In the genomic region with DNA sequence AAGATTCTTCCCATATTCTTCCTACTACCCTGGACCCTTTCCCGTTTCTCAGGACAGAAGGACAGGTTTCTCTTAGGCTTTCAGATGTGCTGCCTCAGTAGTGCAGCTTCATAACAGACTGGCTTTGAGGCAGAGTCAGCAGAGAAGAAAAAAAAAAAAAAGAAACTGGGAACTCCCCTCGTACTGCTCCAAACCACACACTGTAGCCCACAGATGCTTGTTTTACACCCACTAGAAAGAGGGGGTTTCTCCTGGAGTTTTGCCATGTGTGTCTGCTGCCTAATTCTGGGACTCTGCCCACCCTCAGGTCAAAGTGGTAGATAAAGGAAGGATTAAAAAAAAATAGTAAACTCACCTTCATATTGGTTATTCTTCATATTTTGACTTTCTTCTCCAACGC, we compare ENCODE assay signal across 1 cellular context.
TF ChIP-seq lines count a peak whose summit lies in the region.

No MANE protein-coding gene starts in this region.

TF ChIP-seq in GM12878, 131 proteins besides CTCF, POLR2A, EP300 and RAD21 (continued from another document and continues in another):
- TF ChIP-seq, protein P1, sequence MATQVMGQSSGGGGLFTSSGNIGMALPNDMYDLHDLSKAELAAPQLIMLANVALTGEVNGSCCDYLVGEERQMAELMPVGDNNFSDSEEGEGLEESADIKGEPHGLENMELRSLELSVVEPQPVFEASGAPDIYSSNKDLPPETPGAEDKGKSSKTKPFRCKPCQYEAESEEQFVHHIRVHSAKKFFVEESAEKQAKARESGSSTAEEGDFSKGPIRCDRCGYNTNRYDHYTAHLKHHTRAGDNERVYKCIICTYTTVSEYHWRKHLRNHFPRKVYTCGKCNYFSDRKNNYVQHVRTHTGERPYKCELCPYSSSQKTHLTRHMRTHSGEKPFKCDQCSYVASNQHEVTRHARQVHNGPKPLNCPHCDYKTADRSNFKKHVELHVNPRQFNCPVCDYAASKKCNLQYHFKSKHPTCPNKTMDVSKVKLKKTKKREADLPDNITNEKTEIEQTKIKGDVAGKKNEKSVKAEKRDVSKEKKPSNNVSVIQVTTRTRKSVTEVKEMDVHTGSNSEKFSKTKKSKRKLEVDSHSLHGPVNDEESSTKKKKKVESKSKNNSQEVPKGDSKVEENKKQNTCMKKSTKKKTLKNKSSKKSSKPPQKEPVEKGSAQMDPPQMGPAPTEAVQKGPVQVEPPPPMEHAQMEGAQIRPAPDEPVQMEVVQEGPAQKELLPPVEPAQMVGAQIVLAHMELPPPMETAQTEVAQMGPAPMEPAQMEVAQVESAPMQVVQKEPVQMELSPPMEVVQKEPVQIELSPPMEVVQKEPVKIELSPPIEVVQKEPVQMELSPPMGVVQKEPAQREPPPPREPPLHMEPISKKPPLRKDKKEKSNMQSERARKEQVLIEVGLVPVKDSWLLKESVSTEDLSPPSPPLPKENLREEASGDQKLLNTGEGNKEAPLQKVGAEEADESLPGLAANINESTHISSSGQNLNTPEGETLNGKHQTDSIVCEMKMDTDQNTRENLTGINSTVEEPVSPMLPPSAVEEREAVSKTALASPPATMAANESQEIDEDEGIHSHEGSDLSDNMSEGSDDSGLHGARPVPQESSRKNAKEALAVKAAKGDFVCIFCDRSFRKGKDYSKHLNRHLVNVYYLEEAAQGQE (IDR thresholded peaks at IDR 0.05; ENCODE audit: low read depth, low read length) = no peak
- no peak for TF ChIP-seq SMAD1 (IDR thresholded peaks at IDR 0.05; ENCODE audit: low read depth, partially characterized antibody)
- TF ChIP-seq MYC (IDR thresholded peaks at IDR 0.05; ENCODE audit: insufficient read depth, insufficient read length, insufficient replicate concordance, low read length, severe bottlenecking) = no peak
- TF ChIP-seq, protein P2, sequence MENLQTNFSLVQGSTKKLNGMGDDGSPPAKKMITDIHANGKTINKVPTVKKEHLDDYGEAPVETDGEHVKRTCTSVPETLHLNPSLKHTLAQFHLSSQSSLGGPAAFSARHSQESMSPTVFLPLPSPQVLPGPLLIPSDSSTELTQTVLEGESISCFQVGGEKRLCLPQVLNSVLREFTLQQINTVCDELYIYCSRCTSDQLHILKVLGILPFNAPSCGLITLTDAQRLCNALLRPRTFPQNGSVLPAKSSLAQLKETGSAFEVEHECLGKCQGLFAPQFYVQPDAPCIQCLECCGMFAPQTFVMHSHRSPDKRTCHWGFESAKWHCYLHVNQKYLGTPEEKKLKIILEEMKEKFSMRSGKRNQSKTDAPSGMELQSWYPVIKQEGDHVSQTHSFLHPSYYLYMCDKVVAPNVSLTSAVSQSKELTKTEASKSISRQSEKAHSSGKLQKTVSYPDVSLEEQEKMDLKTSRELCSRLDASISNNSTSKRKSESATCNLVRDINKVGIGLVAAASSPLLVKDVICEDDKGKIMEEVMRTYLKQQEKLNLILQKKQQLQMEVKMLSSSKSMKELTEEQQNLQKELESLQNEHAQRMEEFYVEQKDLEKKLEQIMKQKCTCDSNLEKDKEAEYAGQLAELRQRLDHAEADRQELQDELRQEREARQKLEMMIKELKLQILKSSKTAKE (IDR thresholded peaks at IDR 0.05; ENCODE audit: low read depth, poor library complexity, severe bottlenecking) = peak; percentile 14
- TF ChIP-seq SPI1 (IDR thresholded peaks at IDR 0.05; ENCODE audit: borderline replicate concordance, insufficient read depth, low read depth, low read length) = no peak
- peak; percentile 45; the same call in 1 of the 2 replicates for TF ChIP-seq FOXM1 (IDR thresholded peaks at IDR 0.05; ENCODE audit: low read depth, low read length)
- no peak for TF ChIP-seq ZNF274 (IDR thresholded peaks at IDR 0.05; ENCODE audit: insufficient read depth, insufficient read length)
- no peak for TF ChIP-seq RAD51 (IDR thresholded peaks at IDR 0.05)
- TF ChIP-seq BACH1 (IDR thresholded peaks at IDR 0.05; ENCODE audit: borderline replicate concordance) = no peak
- TF ChIP-seq, protein P3, sequence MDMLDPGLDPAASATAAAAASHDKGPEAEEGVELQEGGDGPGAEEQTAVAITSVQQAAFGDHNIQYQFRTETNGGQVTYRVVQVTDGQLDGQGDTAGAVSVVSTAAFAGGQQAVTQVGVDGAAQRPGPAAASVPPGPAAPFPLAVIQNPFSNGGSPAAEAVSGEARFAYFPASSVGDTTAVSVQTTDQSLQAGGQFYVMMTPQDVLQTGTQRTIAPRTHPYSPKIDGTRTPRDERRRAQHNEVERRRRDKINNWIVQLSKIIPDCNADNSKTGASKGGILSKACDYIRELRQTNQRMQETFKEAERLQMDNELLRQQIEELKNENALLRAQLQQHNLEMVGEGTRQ (IDR thresholded peaks at IDR 0.05; ENCODE audit: borderline replicate concordance, low read depth, low read length) = no peak
- TF ChIP-seq EGR1 (IDR thresholded peaks at IDR 0.05; ENCODE audit: borderline replicate concordance in 1 of 2, low read depth in 2 of 2, low read length in 2 of 2) = no peak
- peak; percentile 97 for TF ChIP-seq RUNX3 (IDR thresholded peaks at IDR 0.05; ENCODE audit: low read length)
- no peak for TF ChIP-seq STAT3 (IDR thresholded peaks at IDR 0.05; ENCODE audit: low read depth, low read length)
- peak; percentile 98 for TF ChIP-seq ZNF384 (IDR thresholded peaks at IDR 0.05; ENCODE audit: borderline replicate concordance, low read depth, low read length)
- TF ChIP-seq, protein P4, sequence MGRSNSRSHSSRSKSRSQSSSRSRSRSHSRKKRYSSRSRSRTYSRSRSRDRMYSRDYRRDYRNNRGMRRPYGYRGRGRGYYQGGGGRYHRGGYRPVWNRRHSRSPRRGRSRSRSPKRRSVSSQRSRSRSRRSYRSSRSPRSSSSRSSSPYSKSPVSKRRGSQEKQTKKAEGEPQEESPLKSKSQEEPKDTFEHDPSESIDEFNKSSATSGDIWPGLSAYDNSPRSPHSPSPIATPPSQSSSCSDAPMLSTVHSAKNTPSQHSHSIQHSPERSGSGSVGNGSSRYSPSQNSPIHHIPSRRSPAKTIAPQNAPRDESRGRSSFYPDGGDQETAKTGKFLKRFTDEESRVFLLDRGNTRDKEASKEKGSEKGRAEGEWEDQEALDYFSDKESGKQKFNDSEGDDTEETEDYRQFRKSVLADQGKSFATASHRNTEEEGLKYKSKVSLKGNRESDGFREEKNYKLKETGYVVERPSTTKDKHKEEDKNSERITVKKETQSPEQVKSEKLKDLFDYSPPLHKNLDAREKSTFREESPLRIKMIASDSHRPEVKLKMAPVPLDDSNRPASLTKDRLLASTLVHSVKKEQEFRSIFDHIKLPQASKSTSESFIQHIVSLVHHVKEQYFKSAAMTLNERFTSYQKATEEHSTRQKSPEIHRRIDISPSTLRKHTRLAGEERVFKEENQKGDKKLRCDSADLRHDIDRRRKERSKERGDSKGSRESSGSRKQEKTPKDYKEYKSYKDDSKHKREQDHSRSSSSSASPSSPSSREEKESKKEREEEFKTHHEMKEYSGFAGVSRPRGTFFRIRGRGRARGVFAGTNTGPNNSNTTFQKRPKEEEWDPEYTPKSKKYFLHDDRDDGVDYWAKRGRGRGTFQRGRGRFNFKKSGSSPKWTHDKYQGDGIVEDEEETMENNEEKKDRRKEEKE (IDR thresholded peaks at IDR 0.05) = no peak
- TF ChIP-seq EZH2 (IDR thresholded peaks at IDR 0.05; ENCODE audit: borderline replicate concordance, control insufficient read depth, low read depth, low read length) = no peak
- peak; percentile 27; the same call in 1 of the 2 replicates for TF ChIP-seq MTA2 (IDR thresholded peaks at IDR 0.05; ENCODE audit: low read depth)
- TF ChIP-seq, protein P5, sequence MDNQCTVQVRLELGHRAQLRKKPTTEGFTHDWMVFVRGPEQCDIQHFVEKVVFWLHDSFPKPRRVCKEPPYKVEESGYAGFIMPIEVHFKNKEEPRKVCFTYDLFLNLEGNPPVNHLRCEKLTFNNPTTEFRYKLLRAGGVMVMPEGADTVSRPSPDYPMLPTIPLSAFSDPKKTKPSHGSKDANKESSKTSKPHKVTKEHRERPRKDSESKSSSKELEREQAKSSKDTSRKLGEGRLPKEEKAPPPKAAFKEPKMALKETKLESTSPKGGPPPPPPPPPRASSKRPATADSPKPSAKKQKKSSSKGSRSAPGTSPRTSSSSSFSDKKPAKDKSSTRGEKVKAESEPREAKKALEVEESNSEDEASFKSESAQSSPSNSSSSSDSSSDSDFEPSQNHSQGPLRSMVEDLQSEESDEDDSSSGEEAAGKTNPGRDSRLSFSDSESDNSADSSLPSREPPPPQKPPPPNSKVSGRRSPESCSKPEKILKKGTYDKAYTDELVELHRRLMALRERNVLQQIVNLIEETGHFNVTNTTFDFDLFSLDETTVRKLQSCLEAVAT (IDR thresholded peaks at IDR 0.05) = peak; percentile 41; the same call in 1 of the 2 replicates
- TF ChIP-seq, protein P6, sequence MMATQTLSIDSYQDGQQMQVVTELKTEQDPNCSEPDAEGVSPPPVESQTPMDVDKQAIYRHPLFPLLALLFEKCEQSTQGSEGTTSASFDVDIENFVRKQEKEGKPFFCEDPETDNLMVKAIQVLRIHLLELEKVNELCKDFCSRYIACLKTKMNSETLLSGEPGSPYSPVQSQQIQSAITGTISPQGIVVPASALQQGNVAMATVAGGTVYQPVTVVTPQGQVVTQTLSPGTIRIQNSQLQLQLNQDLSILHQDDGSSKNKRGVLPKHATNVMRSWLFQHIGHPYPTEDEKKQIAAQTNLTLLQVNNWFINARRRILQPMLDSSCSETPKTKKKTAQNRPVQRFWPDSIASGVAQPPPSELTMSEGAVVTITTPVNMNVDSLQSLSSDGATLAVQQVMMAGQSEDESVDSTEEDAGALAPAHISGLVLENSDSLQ (IDR thresholded peaks at IDR 0.05) = no peak
- TF ChIP-seq SIN3A (IDR thresholded peaks at IDR 0.05; ENCODE audit: low read depth, low read length) = no peak
- no peak for TF ChIP-seq WRNIP1 (IDR thresholded peaks at IDR 0.05; ENCODE audit: borderline replicate concordance, low read depth, low read length)
- TF ChIP-seq BMI1 (IDR thresholded peaks at IDR 0.05; ENCODE audit: borderline replicate concordance) = no peak
- TF ChIP-seq MEF2B (IDR thresholded peaks at IDR 0.05; ENCODE audit: partially characterized antibody, poor library complexity, severe bottlenecking) = no peak
- peak; percentile 35; the same call in 1 of the 2 replicates for TF ChIP-seq MEF2A (IDR thresholded peaks at IDR 0.05; ENCODE audit: insufficient read depth, low read depth, low read length)
- TF ChIP-seq, protein P7, sequence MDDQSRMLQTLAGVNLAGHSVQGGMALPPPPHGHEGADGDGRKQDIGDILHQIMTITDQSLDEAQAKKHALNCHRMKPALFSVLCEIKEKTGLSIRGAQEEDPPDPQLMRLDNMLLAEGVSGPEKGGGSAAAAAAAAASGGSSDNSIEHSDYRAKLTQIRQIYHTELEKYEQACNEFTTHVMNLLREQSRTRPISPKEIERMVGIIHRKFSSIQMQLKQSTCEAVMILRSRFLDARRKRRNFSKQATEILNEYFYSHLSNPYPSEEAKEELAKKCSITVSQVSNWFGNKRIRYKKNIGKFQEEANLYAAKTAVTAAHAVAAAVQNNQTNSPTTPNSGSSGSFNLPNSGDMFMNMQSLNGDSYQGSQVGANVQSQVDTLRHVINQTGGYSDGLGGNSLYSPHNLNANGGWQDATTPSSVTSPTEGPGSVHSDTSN (IDR thresholded peaks at IDR 0.05; ENCODE audit: insufficient replicate concordance, low read depth, low read length) = no peak
- no peak; the same call in 1 of the 2 replicates for TF ChIP-seq CREM (IDR thresholded peaks at IDR 0.05; ENCODE audit: low read depth)
- TF ChIP-seq SMC3 (IDR thresholded peaks at IDR 0.05; ENCODE audit: borderline replicate concordance, low read length) = no peak; the same call in 1 of the 2 replicates
- TF ChIP-seq PAX5 (IDR thresholded peaks at IDR 0.05; ENCODE audit: borderline replicate concordance, low read depth, low read length) = peak; percentile 70; the same call in 1 of the 2 replicates
- no peak for TF ChIP-seq HCFC1 (IDR thresholded peaks at IDR 0.05; ENCODE audit: low read length)
- TF ChIP-seq ZNF207 (IDR thresholded peaks at IDR 0.05; ENCODE audit: borderline replicate concordance) = no peak
- TF ChIP-seq, protein P8, sequence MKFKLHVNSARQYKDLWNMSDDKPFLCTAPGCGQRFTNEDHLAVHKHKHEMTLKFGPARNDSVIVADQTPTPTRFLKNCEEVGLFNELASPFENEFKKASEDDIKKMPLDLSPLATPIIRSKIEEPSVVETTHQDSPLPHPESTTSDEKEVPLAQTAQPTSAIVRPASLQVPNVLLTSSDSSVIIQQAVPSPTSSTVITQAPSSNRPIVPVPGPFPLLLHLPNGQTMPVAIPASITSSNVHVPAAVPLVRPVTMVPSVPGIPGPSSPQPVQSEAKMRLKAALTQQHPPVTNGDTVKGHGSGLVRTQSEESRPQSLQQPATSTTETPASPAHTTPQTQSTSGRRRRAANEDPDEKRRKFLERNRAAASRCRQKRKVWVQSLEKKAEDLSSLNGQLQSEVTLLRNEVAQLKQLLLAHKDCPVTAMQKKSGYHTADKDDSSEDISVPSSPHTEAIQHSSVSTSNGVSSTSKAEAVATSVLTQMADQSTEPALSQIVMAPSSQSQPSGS (IDR thresholded peaks at IDR 0.05; ENCODE audit: low read length) = peak; percentile 56
- TF ChIP-seq RB1 (IDR thresholded peaks at IDR 0.05; ENCODE audit: borderline replicate concordance) = no peak
- TF ChIP-seq, protein P9, sequence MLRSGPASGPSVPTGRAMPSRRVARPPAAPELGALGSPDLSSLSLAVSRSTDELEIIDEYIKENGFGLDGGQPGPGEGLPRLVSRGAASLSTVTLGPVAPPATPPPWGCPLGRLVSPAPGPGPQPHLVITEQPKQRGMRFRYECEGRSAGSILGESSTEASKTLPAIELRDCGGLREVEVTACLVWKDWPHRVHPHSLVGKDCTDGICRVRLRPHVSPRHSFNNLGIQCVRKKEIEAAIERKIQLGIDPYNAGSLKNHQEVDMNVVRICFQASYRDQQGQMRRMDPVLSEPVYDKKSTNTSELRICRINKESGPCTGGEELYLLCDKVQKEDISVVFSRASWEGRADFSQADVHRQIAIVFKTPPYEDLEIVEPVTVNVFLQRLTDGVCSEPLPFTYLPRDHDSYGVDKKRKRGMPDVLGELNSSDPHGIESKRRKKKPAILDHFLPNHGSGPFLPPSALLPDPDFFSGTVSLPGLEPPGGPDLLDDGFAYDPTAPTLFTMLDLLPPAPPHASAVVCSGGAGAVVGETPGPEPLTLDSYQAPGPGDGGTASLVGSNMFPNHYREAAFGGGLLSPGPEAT (IDR thresholded peaks at IDR 0.05; ENCODE audit: low read depth) = peak; percentile 91
- TF ChIP-seq, protein P10, sequence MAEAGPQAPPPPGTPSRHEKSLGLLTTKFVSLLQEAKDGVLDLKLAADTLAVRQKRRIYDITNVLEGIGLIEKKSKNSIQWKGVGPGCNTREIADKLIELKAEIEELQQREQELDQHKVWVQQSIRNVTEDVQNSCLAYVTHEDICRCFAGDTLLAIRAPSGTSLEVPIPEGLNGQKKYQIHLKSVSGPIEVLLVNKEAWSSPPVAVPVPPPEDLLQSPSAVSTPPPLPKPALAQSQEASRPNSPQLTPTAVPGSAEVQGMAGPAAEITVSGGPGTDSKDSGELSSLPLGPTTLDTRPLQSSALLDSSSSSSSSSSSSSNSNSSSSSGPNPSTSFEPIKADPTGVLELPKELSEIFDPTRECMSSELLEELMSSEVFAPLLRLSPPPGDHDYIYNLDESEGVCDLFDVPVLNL (IDR thresholded peaks at IDR 0.05; ENCODE audit: low read depth, low read length) = no peak
- no peak for TF ChIP-seq NFYA (IDR thresholded peaks at IDR 0.05; ENCODE audit: borderline replicate concordance, low read depth, low read length)
- 0 out of 2 replicates have a peak, but pooled peaks have one; percentile 30 for TF ChIP-seq TCF3 (IDR thresholded peaks at IDR 0.05; ENCODE audit: borderline replicate concordance, insufficient read depth, low read depth, low read length)
- TF ChIP-seq, protein P11, sequence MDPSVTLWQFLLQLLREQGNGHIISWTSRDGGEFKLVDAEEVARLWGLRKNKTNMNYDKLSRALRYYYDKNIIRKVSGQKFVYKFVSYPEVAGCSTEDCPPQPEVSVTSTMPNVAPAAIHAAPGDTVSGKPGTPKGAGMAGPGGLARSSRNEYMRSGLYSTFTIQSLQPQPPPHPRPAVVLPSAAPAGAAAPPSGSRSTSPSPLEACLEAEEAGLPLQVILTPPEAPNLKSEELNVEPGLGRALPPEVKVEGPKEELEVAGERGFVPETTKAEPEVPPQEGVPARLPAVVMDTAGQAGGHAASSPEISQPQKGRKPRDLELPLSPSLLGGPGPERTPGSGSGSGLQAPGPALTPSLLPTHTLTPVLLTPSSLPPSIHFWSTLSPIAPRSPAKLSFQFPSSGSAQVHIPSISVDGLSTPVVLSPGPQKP (IDR thresholded peaks at IDR 0.05; ENCODE audit: low read depth, low read length) = no peak
